Comparison of ENCODE assay signal across 14 cellular contexts in genomic region chr18:8662574-8663255, GRCh38. TPM values are rescaled to one million over a fixed set of nuclear protein-coding genes. Genes with fewer than 3 reads are reported as not detected.
DNase-seq lines count a peak whose midpoint lies in the region; ATAC-seq and TF ChIP-seq lines count a peak whose summit lies in the region.
"Had no signal": no experiment of that assay in that cellular context is flagged by ENCODE, and none has a peak within 500 bp of the region (broad histone marks: within the 10 kb centered on the region; RNA-seq: fewer than 3 reads in every experiment).

No MANE protein-coding gene starts in this region.

- H3K4me3 ChIP-seq in OCI-LY3 (ENCODE audit: low read length) (peak overlapping the region; percentile 46), HAP-1 (no peak overlapping the region)
- H3K4me3 ChIP-seq: adrenal gland, left ventricle myocardium inferior had no signal

- H2AFZ ChIP-seq in OCI-LY3 (ENCODE audit: low read depth, low read length): peak overlapping the region; percentile 70

- H3K79me2 ChIP-seq in OCI-LY3 (ENCODE audit: low read length): no peaks in the 10 kb centered on the region

- ATAC-seq in natural killer cell (peak; percentile 42 to 86 (median 66)), GM21526 (IDR thresholded peaks at IDR 0.05; ENCODE audit: low FRiP score, unreplicated experiment) (no peak)
- ATAC-seq: activated T-helper 17 cell treated with anti-CD3 and anti-CD28 coated beads, Interleukin-2, amount 50 U/mL, for 72 hours had no signal

- H3K36me3 ChIP-seq in OCI-LY3 (replicated peaks; ENCODE audit: low read depth, low read length): no peaks in the 10 kb centered on the region
- no peaks in the 10 kb centered on the region for H3K36me3 ChIP-seq in HAP-1 (replicated peaks)
- H3K36me3 ChIP-seq: adrenal gland, left ventricle myocardium inferior had no signal

- H3K27ac Mint-ChIP-seq in natural killer cell: no peak overlapping the region
- H3K27ac Mint-ChIP-seq: activated T-helper 17 cell treated with anti-CD3 and anti-CD28 coated beads, Interleukin-2, amount 50 U/mL, for 72 hours; stimulated activated naive CD8-positive, alpha-beta T cell treated with anti-CD3 and anti-CD28 coated beads, Interleukin-15, Interleukin-2, amounts not matched to agents 100 ng/mL and 50 ng/mL, for 24 hours had no signal

- no peak overlapping the region for H3K27ac ChIP-seq in OCI-LY3 (ENCODE audit: low read length)
- H3K27ac ChIP-seq: adrenal gland, left ventricle myocardium inferior had no signal

- H3K36me3 Mint-ChIP-seq in natural killer cell: no peaks in the 10 kb centered on the region

- no peak for TF ChIP-seq CTCF in OCI-LY3 (IDR thresholded peaks at IDR 0.05; ENCODE audit: low read depth, low read length)
- no peak for TF ChIP-seq CTCF in natural killer cell (IDR thresholded peaks at IDR 0.05)

- H3K9me3 Mint-ChIP-seq in natural killer cell: no peaks in the 10 kb centered on the region
- H3K9me3 Mint-ChIP-seq: activated T-helper 17 cell treated with anti-CD3 and anti-CD28 coated beads, Interleukin-2, amount 50 U/mL, for 72 hours; stimulated activated naive CD8-positive, alpha-beta T cell treated with anti-CD3 and anti-CD28 coated beads, Interleukin-15, Interleukin-2, amounts not matched to agents 100 ng/mL and 50 ng/mL, for 24 hours had no signal

- H3K4me3 Mint-ChIP-seq in natural killer cell: no peak overlapping the region
- H3K4me3 Mint-ChIP-seq: activated T-helper 17 cell treated with anti-CD3 and anti-CD28 coated beads, Interleukin-2, amount 50 U/mL, for 72 hours; stimulated activated naive CD8-positive, alpha-beta T cell treated with anti-CD3 and anti-CD28 coated beads, Interleukin-15, Interleukin-2, amounts not matched to agents 100 ng/mL and 50 ng/mL, for 24 hours had no signal

- H3K27me3 Mint-ChIP-seq in natural killer cell (ENCODE audit: low read depth in 2 of 2): peaks cover 0 to 3% of the 10 kb centered on the region in 2 donors
- H3K27me3 Mint-ChIP-seq: stimulated activated naive CD8-positive, alpha-beta T cell treated with anti-CD3 and anti-CD28 coated beads, Interleukin-15, Interleukin-2, amounts not matched to agents 100 ng/mL and 50 ng/mL, for 24 hours had no signal

- H3K4me1 ChIP-seq in OCI-LY3 (ENCODE audit: low read length) (peaks cover 27% of the 10 kb centered on the region), HAP-1 (peaks cover 18% of the 10 kb centered on the region)
- H3K4me1 ChIP-seq: adrenal gland, Caco-2, left ventricle myocardium inferior had no signal

- peaks cover 0 to 8% of the 10 kb centered on the region in 2 donors for H3K4me1 Mint-ChIP-seq in natural killer cell
- H3K4me1 Mint-ChIP-seq: activated T-helper 17 cell treated with anti-CD3 and anti-CD28 coated beads, Interleukin-2, amount 50 U/mL, for 72 hours had no signal

- DNase-seq in DMS53 treated with DMSO at 0.1 percent for 48 hours (lab: John Stamatoyannopoulos, UW; ENCODE audit: unreplicated experiment) (peak; percentile 98), NCI-H187 treated with DMSO at 0.1 percent for 48 hours (lab: John Stamatoyannopoulos, UW) (peak; percentile 22), natural killer cell (no peak), NCI-H1694 (lab: John Stamatoyannopoulos, UW) (no peak), HAP-1 (ENCODE audit: low spot score in 2 of 2) (no peak), NCI-H2227 treated with DMSO at 0.1 percent for 48 hours (lab: John Stamatoyannopoulos, UW) (no peak)
- DNase-seq: Caco-2, left ventricle myocardium inferior, SW 1271 had no signal

- H3K9me3 ChIP-seq in OCI-LY3 (ENCODE audit: insufficient read depth, low read length) (no peaks in the 10 kb centered on the region), HAP-1 (no peaks in the 10 kb centered on the region)
- H3K9me3 ChIP-seq: adrenal gland, Caco-2, left ventricle myocardium inferior had no signal

- H3K4me2 ChIP-seq in OCI-LY3 (ENCODE audit: low read length): peak overlapping the region; percentile 70

- H4K20me1 ChIP-seq in OCI-LY3 (ENCODE audit: insufficient read depth, low read length): no peaks in the 10 kb centered on the region

- intact Hi-C loops in natural killer cell (cut with micrococcal nuclease): no loop called here

- H3K9ac ChIP-seq in OCI-LY3 (ENCODE audit: low read length): no peak overlapping the region

- in situ Hi-C loops in HAP-1 (cut with MboI; ENCODE audit: low sequenced_read_pairs): loop anchor here (10.0 kb wide), 1 partner anchor 322 kb away; no protein-coding TSS in a partner anchor

- H3K27me3 ChIP-seq in OCI-LY3 (ENCODE audit: low read depth, low read length): no peaks in the 10 kb centered on the region
- no peaks in the 10 kb centered on the region for H3K27me3 ChIP-seq in HAP-1 (ENCODE audit: low read depth)
- H3K27me3 ChIP-seq: adrenal gland had no signal

RNA-seq across cellular contexts. Expression of gene MTCL1, which starts 42.6 kb away (rescaled TPM):
- total RNA-seq in natural killer cell: 1 to 10 TPM in 1 of 3 donors, under 1 TPM in 2; 0.38 to 1.5 (median 0.43) TPM

RNA-seq across cellular contexts. Expression of gene RAB12, which starts 53.5 kb away (rescaled TPM):
- total RNA-seq in natural killer cell: 10 to 100 TPM; 21.3 to 27.5 (median 21.8) TPM

Comparison
In these comparisons a context has a peak if more than half of its experiments do, and no peak if none do; other contexts are left out.
1. DNase-seq: peak in DMS53 treated with DMSO at 0.1 percent for 48 hours (single experiment) and NCI-H187 treated with DMSO at 0.1 percent for 48 hours (single experiment); none in natural killer cell (single experiment), NCI-H1694 (single experiment), HAP-1 (0 of 2) and NCI-H2227 treated with DMSO at 0.1 percent for 48 hours (single experiment).